26 cellular contexts compared by ENCODE assay signal in the genomic region with DNA sequence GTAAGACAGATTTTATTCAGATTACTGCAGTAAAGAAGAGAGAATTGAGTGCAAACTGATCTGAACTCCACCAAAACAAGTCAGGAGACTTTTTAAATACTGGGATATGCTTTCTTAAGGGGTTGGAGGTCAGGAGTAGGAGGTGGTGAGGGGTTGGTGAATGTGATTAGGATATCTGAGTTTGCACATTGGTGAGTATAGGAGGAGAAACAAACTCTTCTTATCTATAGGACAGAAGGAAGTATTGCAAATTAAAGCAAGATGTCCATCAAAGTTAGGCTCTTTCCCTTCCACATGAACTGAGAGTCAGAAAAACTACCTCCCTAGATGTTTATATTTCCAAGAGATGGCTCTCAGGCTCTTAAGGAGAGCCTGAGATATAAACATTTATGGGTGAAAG.
"Had no signal": no experiment of that assay in that cellular context is flagged by ENCODE, and none has a peak within 500 bp of the region (broad histone marks: within the 10 kb centered on the region; RNA-seq: fewer than 3 reads in every experiment).

No MANE protein-coding gene starts in this region.

- DNase-seq: activated B cell treated with CpG ODN at 0.5 μM for 24 hours; activated CD4-positive, alpha-beta memory T cell treated with anti-CD3 and anti-CD28 coated beads, Interleukin-2, amount 10 ng/mL, durations not matched to agents 7 days and 5 days; activated CD4-positive, alpha-beta T cell treated with anti-CD3 and anti-CD28 coated beads for 1 hour; activated CD4-positive, alpha-beta T cell treated with anti-CD3 and anti-CD28 coated beads for 36 hours; activated CD4-positive, alpha-beta T cell treated with anti-CD3 and anti-CD28 coated beads for 48 hours; activated CD4-positive, alpha-beta T cell treated with anti-CD3 and anti-CD28 coated beads, Interleukin-2, amount 10 ng/mL, durations not matched to agents 7 days and 5 days; activated CD4-positive, alpha-beta T cell treated with anti-CD3 and anti-CD28 coated beads, Interleukin-2, amount 50 U/mL, for 48 hours; activated CD8-positive, alpha-beta memory T cell treated with anti-CD3 and anti-CD28 coated beads for 24 hours; activated CD8-positive, alpha-beta memory T cell treated with anti-CD3 and anti-CD28 coated beads, Interleukin-2, amount 10 ng/mL, durations not matched to agents 7 days and 5 days; activated CD8-positive, alpha-beta memory T cell treated with anti-CD3 and anti-CD28 coated beads, Interleukin-2, amount 50 U/mL, for 48 hours; activated CD8-positive, alpha-beta T cell treated with anti-CD3 and anti-CD28 coated beads, Interleukin-2, amount 10 ng/mL, durations not matched to agents 7 days and 5 days; activated effector memory CD4-positive, alpha-beta T cell treated with Interleukin-2 at 50 U/mL for 16 hours; activated gamma-delta T cell; activated naive CD4-positive, alpha-beta T cell treated with anti-CD3 and anti-CD28 coated beads, Interleukin-2, amount 10 ng/mL, durations not matched to agents 7 days and 5 days; activated naive CD4-positive, alpha-beta T cell treated with Interleukin-2 at 50 U/mL for 16 hours; activated naive CD8-positive, alpha-beta T cell treated with anti-CD3 and anti-CD28 coated beads, Interleukin-2, amount 10 ng/mL, durations not matched to agents 7 days and 5 days; activated naive CD8-positive, alpha-beta T cell treated with anti-CD3 and anti-CD28 coated beads, Interleukin-2, amount 50 U/mL, for 24 hours; activated T-cell treated with anti-CD3 and anti-CD28 coated beads, Interleukin-2, amount 50 U/mL, for 24 hours; activated T-cell treated with anti-CD3 and anti-CD28 coated beads, Interleukin-2, amount 50 U/mL, for 48 hours; amygdala; anterior cingulate cortex; caudate nucleus; cerebellar nuclear complex; colonic mucosa; T-helper 2 cell; T-helper 9 cell had no signal

- ATAC-seq: activated CD4-positive, alpha-beta T cell treated with anti-CD3 and anti-CD28 coated beads for 36 hours; activated CD8-positive, alpha-beta memory T cell treated with anti-CD3 and anti-CD28 coated beads, Interleukin-2, amount 10 ng/mL, durations not matched to agents 7 days and 5 days; activated CD8-positive, alpha-beta T cell treated with anti-CD3 and anti-CD28 coated beads, Interleukin-2, amount 10 ng/mL, durations not matched to agents 7 days and 5 days; activated naive CD8-positive, alpha-beta T cell treated with anti-CD3 and anti-CD28 coated beads, Interleukin-2, amount 50 U/mL, for 24 hours had no signal
